In the genomic region with DNA sequence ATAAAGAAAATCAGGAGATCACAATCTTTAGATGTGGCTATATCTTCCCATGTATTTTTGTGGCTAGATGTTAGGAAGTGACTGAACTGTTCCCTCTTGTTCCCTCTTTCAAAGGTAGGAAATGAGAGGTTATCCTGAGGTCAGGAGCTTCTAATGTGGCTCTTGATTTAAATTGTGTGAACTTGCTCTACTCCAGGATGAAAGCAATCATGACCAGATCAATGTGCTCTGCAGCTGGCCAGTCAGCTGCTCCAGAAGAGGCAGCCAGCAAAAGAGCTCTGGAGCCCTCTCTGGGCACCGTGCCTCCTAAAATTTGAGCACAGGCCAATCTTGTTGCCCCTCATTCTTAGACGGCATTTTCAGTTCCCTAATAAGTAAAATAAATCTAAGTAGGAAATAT, we compare ENCODE assay signal across 13 cellular contexts. TPM values are rescaled to one million over a fixed set of nuclear protein-coding genes. Genes with fewer than 3 reads are reported as not detected.
DNase-seq lines count a peak whose midpoint lies in the region; ATAC-seq and FAIRE-seq lines count a peak whose summit lies in the region.
"Had no signal": no experiment of that assay in that cellular context is flagged by ENCODE, and none has a peak within 500 bp of the region (broad histone marks: within the 10 kb centered on the region; RNA-seq: fewer than 3 reads in every experiment).

No MANE protein-coding gene starts in this region.

- FAIRE-seq in GM19239 (lab: Jason Lieb, UNC) = no peak
- FAIRE-seq: islet of Langerhans had no signal

- DNase-seq in NCI-H2081 (lab: John Stamatoyannopoulos, UW) (peak; percentile 3 to 31), NCI-H2081 treated with DMSO at 0.1 percent for 48 hours (lab: John Stamatoyannopoulos, UW) (no peak), anterior cingulate cortex (lab: John Stamatoyannopoulos, UW) (peak in 41 of 58 donors; percentile 2 to 63 (median 25)), left lobe of liver (ENCODE audit: low spot score) (no peak), substantia nigra (lab: John Stamatoyannopoulos, UW) (peak in 40 of 49 donors; percentile 2 to 69 (median 36)), GM19239 (ENCODE audit: insufficient read length, low spot score) (no peak), OCI-M2 (lab: John Stamatoyannopoulos, UW; ENCODE audit: unreplicated experiment) (no peak)
- DNase-seq in stimulated activated effector memory CD8-positive, alpha-beta T cell treated with anti-CD3 and anti-CD28 coated beads, Interleukin-12 subunit alpha, Interleukin-12 subunit beta, amount 100 ng/mL, for 72 hours (ENCODE audit: low spot score in 2 of 2) = no peak
- DNase-seq: 8988T; activated CD8-positive, alpha-beta memory T cell treated with anti-CD3 and anti-CD28 coated beads, Interleukin-2, amount 50 U/mL, for 4 hours; stimulated activated CD4-positive, alpha-beta T cell treated with anti-CD3 and anti-CD28 coated beads, Interleukin-15, amount 100 ng/mL, for 24 hours; SW 1271 had no signal

- peaks cover 7% of the 10 kb centered on the region for H3K36me3 Mint-ChIP-seq in stimulated activated effector memory CD8-positive, alpha-beta T cell treated with anti-CD3 and anti-CD28 coated beads, Interleukin-12 subunit alpha, Interleukin-12 subunit beta, amount 100 ng/mL, for 72 hours

- H3K27ac Mint-ChIP-seq in stimulated activated effector memory CD8-positive, alpha-beta T cell treated with anti-CD3 and anti-CD28 coated beads, Interleukin-12 subunit alpha, Interleukin-12 subunit beta, amount 100 ng/mL, for 72 hours = no peak overlapping the region

- H3K4me3 Mint-ChIP-seq in stimulated activated effector memory CD8-positive, alpha-beta T cell treated with anti-CD3 and anti-CD28 coated beads, Interleukin-12 subunit alpha, Interleukin-12 subunit beta, amount 100 ng/mL, for 72 hours = no peak overlapping the region

- peaks cover 61% of the 10 kb centered on the region for H3K4me1 Mint-ChIP-seq in stimulated activated effector memory CD8-positive, alpha-beta T cell treated with anti-CD3 and anti-CD28 coated beads, Interleukin-12 subunit alpha, Interleukin-12 subunit beta, amount 100 ng/mL, for 72 hours

- no peaks in the 10 kb centered on the region for H3K9me3 Mint-ChIP-seq in stimulated activated effector memory CD8-positive, alpha-beta T cell treated with anti-CD3 and anti-CD28 coated beads, Interleukin-12 subunit alpha, Interleukin-12 subunit beta, amount 100 ng/mL, for 72 hours

- peak overlapping the region; percentile 39 for H3K27ac ChIP-seq in substantia nigra (ENCODE audit: low read depth, low read length, poor library complexity, severe bottlenecking)

- peak; percentile 95 for ATAC-seq in left lobe of liver
- ATAC-seq in stimulated activated effector memory CD8-positive, alpha-beta T cell treated with anti-CD3 and anti-CD28 coated beads, Interleukin-12 subunit alpha, Interleukin-12 subunit beta, amount 100 ng/mL, for 72 hours = no peak

RNA-seq across cellular contexts. Expression of gene CDK17, which starts 32.0 kb away (rescaled TPM):
- 8.2 TPM for total RNA-seq in left lobe of liver

Comparison
In these comparisons a context has a peak if more than half of its experiments do, and no peak if none do; other contexts are left out.
1. DNase-seq: peak in NCI-H2081 (2 of 2), anterior cingulate cortex (41 of 58) and substantia nigra (40 of 49); none in NCI-H2081 treated with DMSO at 0.1 percent for 48 hours (single experiment), left lobe of liver (single experiment), stimulated activated effector memory CD8-positive, alpha-beta T cell treated with anti-CD3 and anti-CD28 coated beads, Interleukin-12 subunit alpha, Interleukin-12 subunit beta, amount 100 ng/mL, for 72 hours (0 of 2), GM19239 (single experiment) and OCI-M2 (single experiment).